In the genomic region with DNA sequence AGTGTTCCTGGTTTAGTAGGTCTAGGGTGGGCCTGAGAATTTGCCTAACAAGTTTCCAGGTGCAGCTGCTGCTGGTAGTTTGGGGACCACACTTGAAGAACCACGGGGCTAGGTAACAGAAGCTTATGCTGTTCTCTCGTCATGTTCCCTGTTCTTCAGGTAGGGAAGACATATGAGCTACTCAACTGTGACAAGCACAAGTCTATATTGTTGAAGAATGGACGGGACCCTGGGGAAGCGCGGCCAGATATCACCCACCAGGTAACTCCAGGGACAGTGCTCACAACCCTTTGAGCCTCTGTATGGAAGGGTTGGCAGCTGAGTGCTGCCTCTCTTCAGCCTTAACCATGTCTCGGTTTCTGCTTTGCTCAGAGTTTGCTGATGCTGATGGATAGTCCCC, we compare ENCODE assay signal across 17 cellular contexts. TPM values are rescaled to one million over a fixed set of nuclear protein-coding genes. Genes with fewer than 3 reads are reported as not detected.
"Had no signal": no experiment of that assay in that cellular context is flagged by ENCODE, and none has a peak within 500 bp of the region (broad histone marks: within the 10 kb centered on the region; RNA-seq: fewer than 3 reads in every experiment).

No MANE protein-coding gene starts in this region.

- ATAC-seq: left ventricle myocardium superior had no signal

- H3K27me3 Mint-ChIP-seq: dendritic cell treated with granulocyte-macrophage colony-stimulating factor and Interleukin-4, amounts not matched to agents 40 ng/mL and 50 ng/mL, for 4 days had no signal

- H3K4me3 Mint-ChIP-seq: dendritic cell treated with granulocyte-macrophage colony-stimulating factor and Interleukin-4, amounts not matched to agents 40 ng/mL and 50 ng/mL, for 4 days had no signal

- H3K9me3 Mint-ChIP-seq: dendritic cell treated with granulocyte-macrophage colony-stimulating factor and Interleukin-4, amounts not matched to agents 40 ng/mL and 50 ng/mL, for 4 days; neural progenitor cell had no signal

- H3K4me2 ChIP-seq: hepatocyte, neural progenitor cell had no signal

- H3K27ac ChIP-seq: brain microvascular endothelial cell, hepatocyte, neural progenitor cell, parathyroid adenoma, skin epidermis, tibial artery had no signal

- H3K36me3 ChIP-seq: neural progenitor cell had no signal

- H3K27ac Mint-ChIP-seq: neural progenitor cell had no signal

- H3K9me3 ChIP-seq: tibial artery had no signal

- DNase-seq: activated naive CD4-positive, alpha-beta T cell treated with Interleukin-2 at 50 U/mL for 16 hours; activated T-cell treated with anti-CD3 and anti-CD28 coated beads, Interleukin-2, amount 50 U/mL, for 1 hour; amygdala; brain microvascular endothelial cell; left ventricle myocardium superior; mesenchymal stem cell; stimulated activated CD4-positive, alpha-beta T cell treated with anti-CD3 and anti-CD28 coated beads, Interleukin-4, amount 100 ng/mL, for 4 hours; T1000 had no signal

- H3K4me3 ChIP-seq: hepatocyte, neural progenitor cell, skin epidermis, tibial artery had no signal

- H2AFZ ChIP-seq: hepatocyte, neural progenitor cell, parathyroid adenoma had no signal

- H3K9ac ChIP-seq: neural progenitor cell, parathyroid adenoma had no signal

- H3K27me3 ChIP-seq: brain microvascular endothelial cell, hepatocyte, neural progenitor cell, tibial artery had no signal

RNA-seq across cellular contexts. Expression of gene PTPN6, which starts 23.0 kb away (rescaled TPM):
- total RNA-seq: SK-MEL-5 had no signal

RNA-seq across cellular contexts. Expression of gene RNU7-1, which starts 30.6 kb away (rescaled TPM):
- total RNA-seq: epithelial cell of proximal tubule, hepatocyte, kidney epithelial cell, left ventricle myocardium superior, SK-MEL-5 had no signal
- polyA plus RNA-seq: hepatocyte had no signal
